Comparison of ENCODE assay signal across 36 cellular contexts in genomic region chr1:181433931-181434330, GRCh38. TPM values are rescaled to one million over a fixed set of nuclear protein-coding genes. Genes with fewer than 3 reads are reported as not detected.
"Had no signal": no experiment of that assay in that cellular context is flagged by ENCODE, and none has a peak within 500 bp of the region (broad histone marks: within the 10 kb centered on the region; RNA-seq: fewer than 3 reads in every experiment).

No MANE protein-coding gene starts in this region.

- H3K36me3 ChIP-seq: adrenal gland, breast epithelium, cardiac muscle cell, esophagus squamous epithelium, gastroesophageal sphincter had no signal

- DNase-seq: activated CD4-positive, alpha-beta memory T cell treated with anti-CD3 and anti-CD28 coated beads for 36 hours; activated CD4-positive, alpha-beta T cell treated with anti-CD3 and anti-CD28 coated beads for 36 hours; activated CD4-positive, alpha-beta T cell treated with anti-CD3 and anti-CD28 coated beads, Interleukin-2, amount 10 ng/mL, durations not matched to agents 24 days and 14 days; activated CD4-positive, CD25-positive, alpha-beta regulatory T cell; activated CD4-positive, CD25-positive, alpha-beta regulatory T cell treated with anti-CD3 and anti-CD28 coated beads, Interleukin-2, amount 50 U/mL, for 72 hours; activated CD8-positive, alpha-beta memory T cell treated with anti-CD3 and anti-CD28 coated beads, Interleukin-2, amount 10 ng/mL, durations not matched to agents 7 days and 5 days; activated CD8-positive, alpha-beta memory T cell treated with anti-CD3 and anti-CD28 coated beads, Interleukin-2, amount 50 U/mL, for 4 hours; activated CD8-positive, alpha-beta T cell treated with anti-CD3 and anti-CD28 coated beads, Interleukin-2, amount 10 ng/mL, durations not matched to agents 7 days and 5 days; activated effector memory CD4-positive, alpha-beta T cell treated with anti-CD3 and anti-CD28 coated beads, Interleukin-2, amount 50 U/mL, for 16 hours; activated naive CD4-positive, alpha-beta T cell treated with anti-CD3 and anti-CD28 coated beads for 36 hours; activated naive CD8-positive, alpha-beta T cell treated with anti-CD3 and anti-CD28 coated beads for 36 hours; activated naive CD8-positive, alpha-beta T cell treated with anti-CD3 and anti-CD28 coated beads, Interleukin-2, amount 50 U/mL, for 24 hours; activated T-cell treated with anti-CD3 and anti-CD28 coated beads, Interleukin-2, amount 50 U/mL, for 1 hour; activated T-cell treated with anti-CD3 and anti-CD28 coated beads, Interleukin-2, amount 50 U/mL, for 48 hours; adrenal gland; amygdala; aorta; cortex of kidney; dermis blood vessel endothelial cell; effector CD8-positive, alpha-beta T cell; esophagus squamous epithelium; foreskin melanocyte; T-helper 1 cell; T-helper 2 cell had no signal

- H3K4me3 ChIP-seq: adrenal gland, breast epithelium, cardiac muscle cell, esophagus squamous epithelium, gastroesophageal sphincter had no signal

- H3K9me3 ChIP-seq: adrenal gland, breast epithelium, esophagus squamous epithelium, gastroesophageal sphincter had no signal

- H3K4me1 ChIP-seq: adrenal gland, breast epithelium, esophagus squamous epithelium, gastroesophageal sphincter had no signal

- ATAC-seq: activated CD4-positive, alpha-beta T cell treated with anti-CD3 and anti-CD28 coated beads for 36 hours; activated CD8-positive, alpha-beta memory T cell treated with anti-CD3 and anti-CD28 coated beads, Interleukin-2, amount 10 ng/mL, durations not matched to agents 7 days and 5 days; activated CD8-positive, alpha-beta T cell treated with anti-CD3 and anti-CD28 coated beads, Interleukin-2, amount 10 ng/mL, durations not matched to agents 7 days and 5 days; activated naive CD8-positive, alpha-beta T cell treated with anti-CD3 and anti-CD28 coated beads, Interleukin-2, amount 50 U/mL, for 24 hours; gastroesophageal sphincter had no signal

- H3K27ac ChIP-seq: adrenal gland, breast epithelium, cardiac muscle cell, epithelial cell of prostate, esophagus squamous epithelium, gastroesophageal sphincter had no signal

RNA-seq across cellular contexts. Expression of gene CACNA1E, which starts 49.4 kb away (rescaled TPM):
- total RNA-seq: activated CD4-positive, alpha-beta memory T cell treated with anti-CD3 and anti-CD28 coated beads for 36 hours; activated CD4-positive, alpha-beta T cell treated with anti-CD3 and anti-CD28 coated beads for 36 hours; activated CD4-positive, alpha-beta T cell treated with anti-CD3 and anti-CD28 coated beads, Interleukin-2, amount 10 ng/mL, durations not matched to agents 24 days and 14 days; activated CD8-positive, alpha-beta memory T cell treated with anti-CD3 and anti-CD28 coated beads for 36 hours; activated CD8-positive, alpha-beta memory T cell treated with anti-CD3 and anti-CD28 coated beads, Interleukin-2, amount 10 ng/mL, durations not matched to agents 7 days and 5 days; activated naive CD4-positive, alpha-beta T cell treated with anti-CD3 and anti-CD28 coated beads for 36 hours; activated T-helper 1 cell treated with anti-CD3 and anti-CD28 coated beads, Interleukin-12 subunit alpha, Interleukin-12 subunit beta, Interleukin-2, Interleukin-4 antibody, amounts not matched to agents 30 ng/mL and 10 ng/mL and 1 ng/mL, durations not matched to agents 14 hours and 24 hours and 36 hours; activated T-helper 2 cell treated with anti-CD3 and anti-CD28 coated beads, Interferon-gamma antibody, Interleukin-2, Interleukin-4, amounts not matched to agents 10 μg/mL and 5 μg/mL and 100 μg/mL, durations not matched to agents 14 hours and 24 hours and 36 hours; chondrocyte; dermis blood vessel endothelial cell; endothelial cell of umbilical vein; fibroblast of lung; fibroblast of villous mesenchyme; glomerular endothelial cell had no signal
- polyA plus RNA-seq: aorta, cardiac muscle cell, endothelial cell of umbilical vein had no signal
